In the genomic region with DNA sequence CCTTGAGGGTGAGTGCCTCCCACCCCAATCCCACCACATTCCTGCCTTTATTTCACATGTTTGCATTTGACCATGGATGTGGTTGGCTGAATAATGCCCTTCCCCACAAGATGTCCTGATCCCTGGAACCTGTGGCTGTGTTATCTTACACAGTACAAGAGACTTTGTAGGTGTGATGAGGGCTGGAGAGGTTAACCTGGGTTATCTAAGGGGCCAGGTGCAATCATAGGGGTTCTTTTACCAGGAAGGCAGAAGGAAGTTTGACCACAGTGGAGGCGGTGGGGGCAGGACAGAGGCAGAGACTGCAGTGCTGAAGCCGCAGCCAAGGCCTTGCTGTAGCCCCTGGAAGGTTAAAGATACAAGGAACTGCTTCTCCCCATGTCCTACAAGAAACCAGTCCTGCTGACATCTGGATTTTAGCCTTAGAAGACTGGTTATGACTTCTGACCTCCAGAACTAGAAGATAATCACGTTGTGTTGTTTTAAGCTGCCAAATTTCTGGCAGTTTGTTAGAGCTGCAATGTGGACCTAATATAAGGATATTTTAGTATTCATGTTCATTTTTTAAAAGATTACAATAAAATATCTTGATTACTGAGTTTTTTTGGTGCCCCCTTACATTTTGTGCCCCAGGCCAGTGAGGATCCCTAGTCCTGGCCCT, we compare ENCODE assay signal across 26 cellular contexts.
DNase-seq lines count a peak whose midpoint lies in the region; ATAC-seq, FAIRE-seq and TF ChIP-seq lines count a peak whose summit lies in the region.
"Had no signal": no experiment of that assay in that cellular context is flagged by ENCODE, and none has a peak within 500 bp of the region (broad histone marks: within the 10 kb centered on the region; RNA-seq: fewer than 3 reads in every experiment).

No MANE protein-coding gene starts in this region.

- no peaks in the 10 kb centered on the region for H3K36me3 Mint-ChIP-seq in activated CD4-positive, alpha-beta memory T cell treated with anti-CD3 and anti-CD28 coated beads for 36 hours
- H3K36me3 Mint-ChIP-seq in activated CD4-positive, alpha-beta memory T cell treated with anti-CD3 and anti-CD28 coated beads, Interleukin-2, amount 10 ng/mL, durations not matched to agents 7 days and 5 days (ENCODE audit: low read depth), result no peaks in the 10 kb centered on the region
- H3K36me3 Mint-ChIP-seq: brain, IgD-negative memory B cell had no signal

- FAIRE-seq in K562 (lab: Jason Lieb, UNC) (peak; percentile 92), H54 (lab: Jason Lieb, UNC) (no peak)
- FAIRE-seq: GM12878, GM19239 had no signal

- peak; percentile 1 for DNase-seq in activated CD4-positive, alpha-beta memory T cell treated with anti-CD3 and anti-CD28 coated beads for 36 hours
- DNase-seq in activated CD4-positive, alpha-beta memory T cell treated with anti-CD3 and anti-CD28 coated beads, Interleukin-2, amount 10 ng/mL, durations not matched to agents 7 days and 5 days, result no peak
- DNase-seq in KBM-7 (peak; percentile 71), K562 (ENCODE audit: extremely low read depth in 1 of 4, low spot score in 3 of 4) (peak; percentile 80 to 96 (median 83)), H54 (ENCODE audit: insufficient read length, low spot score) (no peak), HT-29 (ENCODE audit: low spot score) (no peak), DMS 273 treated with DMSO at 0.1 percent for 48 hours (lab: John Stamatoyannopoulos, UW) (no peak)
- DNase-seq: activated CD4-positive, CD25-positive, alpha-beta regulatory T cell treated with anti-CD3 and anti-CD28 coated beads, Interleukin-2, amount 50 U/mL, for 72 hours; AML-193; DMS79 treated with DMSO at 0.1 percent for 48 hours; effector memory CD8-positive, alpha-beta T cell; esophagus squamous epithelium; gastrocnemius medialis; hypothalamus; NCI-H526 treated with DMSO at 0.1 percent for 48 hours; stimulated activated CD4-positive, alpha-beta T cell treated with anti-CD3 and anti-CD28 coated beads, Interleukin-2, amount 100 ng/mL, for 48 hours had no signal

- peak overlapping the region; percentile 82 to 92 for H3K9ac ChIP-seq in K562 (ENCODE audit: insufficient read depth in 1 of 2, low read depth in 2 of 2, low read length in 2 of 2)
- H3K9ac ChIP-seq in parathyroid adenoma, result no peak overlapping the region

- H3K9me3 ChIP-seq in K562 (replicated peaks; ENCODE audit: control insufficient read depth, insufficient read depth, low read depth, low read length) (peaks cover 3% of the 10 kb centered on the region), parathyroid adenoma (ENCODE audit: control insufficient read depth, low read length) (no peaks in the 10 kb centered on the region)
- H3K9me3 ChIP-seq: esophagus squamous epithelium, gastrocnemius medialis had no signal

- H3K4me2 ChIP-seq in K562 (ENCODE audit: insufficient read depth, low read length) (peak overlapping the region; percentile 76), parathyroid adenoma (ENCODE audit: low read length) (no peak overlapping the region)

- peak; percentile 48 for ATAC-seq in K562
- ATAC-seq: effector memory CD8-positive, alpha-beta T cell; gastrocnemius medialis; GM12878 had no signal

- H3K27ac ChIP-seq in K562 (ENCODE audit: extremely low read depth, low read depth, low read length) (peak overlapping the region; percentile 100), parathyroid adenoma (peak overlapping the region; percentile 61)
- H3K27ac ChIP-seq: esophagus squamous epithelium, gastrocnemius medialis, HL-60, SK-N-MC, tibial nerve had no signal

- H2AFZ ChIP-seq in K562 (ENCODE audit: low read depth, low read length) (no peak overlapping the region), parathyroid adenoma (peak overlapping the region; percentile 41)

- CTCF ChIA-PET in activated CD4-positive, alpha-beta memory T cell treated with anti-CD3 and anti-CD28 coated beads for 36 hours (lab: Charles Lee), result no interaction called here
- CTCF ChIA-PET in activated CD4-positive, alpha-beta memory T cell treated with anti-CD3 and anti-CD28 coated beads, Interleukin-2, amount 10 ng/mL, durations not matched to agents 7 days and 5 days (lab: Charles Lee), result no interaction called here
- CTCF ChIA-PET in K562 (lab: Yijun Ruan, JAX; ENCODE audit: low intra/inter-chr PET ratio), result no interaction called here

- peaks cover 69% of the 10 kb centered on the region for H3K79me2 ChIP-seq in K562 (ENCODE audit: control insufficient read depth, insufficient read depth, low read length)
- peaks cover 2% of the 10 kb centered on the region for H3K79me2 ChIP-seq in parathyroid adenoma

- H3K36me3 ChIP-seq in K562 (ENCODE audit: control insufficient read depth, insufficient read depth, low read length) (peaks cover 29% of the 10 kb centered on the region), parathyroid adenoma (ENCODE audit: control insufficient read depth, insufficient read depth, low read length) (no peaks in the 10 kb centered on the region)
- H3K36me3 ChIP-seq: esophagus squamous epithelium, gastrocnemius medialis, tibial nerve had no signal

- H3K4me1 ChIP-seq in K562 (replicated peaks in 1 of 2; ENCODE audit: control insufficient read depth in 2 of 2, insufficient read depth in 2 of 2, low read length in 2 of 2) (peaks cover 70 to 80% of the 10 kb centered on the region in 2 experiments), parathyroid adenoma (peaks cover 69% of the 10 kb centered on the region)

- H3K9me1 ChIP-seq in K562 (ENCODE audit: control insufficient read depth, insufficient read depth, low read length), result no peaks in the 10 kb centered on the region

- no peaks in the 10 kb centered on the region for H3K27me3 Mint-ChIP-seq in activated CD4-positive, alpha-beta memory T cell treated with anti-CD3 and anti-CD28 coated beads for 36 hours
- H3K27me3 Mint-ChIP-seq in activated CD4-positive, alpha-beta memory T cell treated with anti-CD3 and anti-CD28 coated beads, Interleukin-2, amount 10 ng/mL, durations not matched to agents 7 days and 5 days, result no peaks in the 10 kb centered on the region
- H3K27me3 Mint-ChIP-seq: effector memory CD8-positive, alpha-beta T cell; IgD-negative memory B cell; stimulated activated naive CD8-positive, alpha-beta T cell treated with anti-CD3 and anti-CD28 coated beads, Interleukin-15, Interleukin-2, amounts not matched to agents 100 ng/mL and 50 ng/mL, for 24 hours had no signal

- no peak overlapping the region for H3K4me3 Mint-ChIP-seq in activated CD4-positive, alpha-beta memory T cell treated with anti-CD3 and anti-CD28 coated beads for 36 hours
- H3K4me3 Mint-ChIP-seq in activated CD4-positive, alpha-beta memory T cell treated with anti-CD3 and anti-CD28 coated beads, Interleukin-2, amount 10 ng/mL, durations not matched to agents 7 days and 5 days, result no peak overlapping the region
- H3K4me3 Mint-ChIP-seq: brain; effector memory CD8-positive, alpha-beta T cell; IgD-negative memory B cell; stimulated activated naive CD8-positive, alpha-beta T cell treated with anti-CD3 and anti-CD28 coated beads, Interleukin-15, Interleukin-2, amounts not matched to agents 100 ng/mL and 50 ng/mL, for 24 hours; T-helper 2 cell treated with Interferon-gamma antibody and Interleukin-4, amounts not matched to agents 5 μg/mL and 100 μg/mL, for 36 hours had no signal

- TF ChIP-seq POLR2A in K562 (conservative IDR thresholded peaks at IDR 0.05), result no peak
- TF ChIP-seq POLR2A in H54 (IDR thresholded peaks at IDR 0.05; ENCODE audit: low read depth, low read length), result no peak

- TF ChIP-seq RAD21 in K562 (CRISPR knock-in tag; conservative IDR thresholded peaks at IDR 0.05 in 1 of 2, IDR thresholded peaks at IDR 0.05 in 1 of 2), result peak in 1 of 2 experiments; percentile 39; a peak in 2 of 4 replicates

- peak; percentile 97 for TF ChIP-seq EP300 in K562 (IDR thresholded peaks at IDR 0.05; ENCODE audit: low read length)

- no peak overlapping the region for H3K4me3 ChIP-seq in K562
- H3K4me3 ChIP-seq in parathyroid adenoma (ENCODE audit: low read depth, low read length), result no peak overlapping the region
- H3K4me3 ChIP-seq: esophagus squamous epithelium, gastrocnemius medialis, GM12878, SK-N-MC, tibial nerve had no signal

- H3K9me3 Mint-ChIP-seq in activated CD4-positive, alpha-beta memory T cell treated with anti-CD3 and anti-CD28 coated beads for 36 hours, result no peaks in the 10 kb centered on the region
- H3K9me3 Mint-ChIP-seq in activated CD4-positive, alpha-beta memory T cell treated with anti-CD3 and anti-CD28 coated beads, Interleukin-2, amount 10 ng/mL, durations not matched to agents 7 days and 5 days, result no peaks in the 10 kb centered on the region
- H3K9me3 Mint-ChIP-seq: effector memory CD8-positive, alpha-beta T cell; IgD-negative memory B cell; stimulated activated naive CD8-positive, alpha-beta T cell treated with anti-CD3 and anti-CD28 coated beads, Interleukin-15, Interleukin-2, amounts not matched to agents 100 ng/mL and 50 ng/mL, for 24 hours; T-helper 2 cell treated with Interferon-gamma antibody and Interleukin-4, amounts not matched to agents 5 μg/mL and 100 μg/mL, for 36 hours had no signal

- TF ChIP-seq CTCF in K562 (IDR thresholded peaks at IDR 0.05 in 2 of 3, conservative IDR thresholded peaks at IDR 0.05 in 1 of 3; ENCODE audit: insufficient read depth in 2 of 3, low read depth in 1 of 3, low read length in 3 of 3), result no peak
- TF ChIP-seq CTCF in parathyroid adenoma (IDR thresholded peaks at IDR 0.05), result no peak

- H3K27me3 ChIP-seq in K562 (ENCODE audit: control insufficient read depth in 2 of 2, insufficient read depth in 2 of 2, low read length in 2 of 2) (no peaks in the 10 kb centered on the region; a peak in 1 of 5 replicates), parathyroid adenoma (ENCODE audit: control insufficient read depth, insufficient read depth, low read length) (no peaks in the 10 kb centered on the region)
- H3K27me3 ChIP-seq: gastrocnemius medialis had no signal

- WGBS in K562 (ENCODE audit: insufficient coverage, low coverage, missing lambda C conversion rate), result 0% methylated on average over 3 of the region's 3 CpGs

- no peaks in the 10 kb centered on the region for H4K20me1 ChIP-seq in K562 (replicated peaks; ENCODE audit: control insufficient read depth, insufficient read depth, low read length)

- TSS peak; percentile 88 for BruUV-seq in K562 (replicated peaks; lab: Mats Ljungman, UMichigan)

- intact Hi-C loops in activated CD4-positive, alpha-beta memory T cell treated with anti-CD3 and anti-CD28 coated beads for 36 hours (cut with micrococcal nuclease), result no loop called here
- intact Hi-C loops in K562 (cut with micrococcal nuclease), result loop anchor here (2.0 kb wide), 1 partner anchor 39 kb away; no protein-coding TSS in a partner anchor

- no peak overlapping the region for H3K27ac Mint-ChIP-seq in activated CD4-positive, alpha-beta memory T cell treated with anti-CD3 and anti-CD28 coated beads for 36 hours
- no peak overlapping the region for H3K27ac Mint-ChIP-seq in activated CD4-positive, alpha-beta memory T cell treated with anti-CD3 and anti-CD28 coated beads, Interleukin-2, amount 10 ng/mL, durations not matched to agents 7 days and 5 days
- H3K27ac Mint-ChIP-seq: effector memory CD8-positive, alpha-beta T cell; IgD-negative memory B cell; stimulated activated naive CD8-positive, alpha-beta T cell treated with anti-CD3 and anti-CD28 coated beads, Interleukin-15, Interleukin-2, amounts not matched to agents 100 ng/mL and 50 ng/mL, for 24 hours; T-helper 2 cell treated with Interferon-gamma antibody and Interleukin-4, amounts not matched to agents 5 μg/mL and 100 μg/mL, for 36 hours had no signal

- POLR2A ChIA-PET in activated CD4-positive, alpha-beta memory T cell treated with anti-CD3 and anti-CD28 coated beads for 36 hours (lab: Charles Lee), result no interaction called here
- POLR2A ChIA-PET in activated CD4-positive, alpha-beta memory T cell treated with anti-CD3 and anti-CD28 coated beads, Interleukin-2, amount 10 ng/mL, durations not matched to agents 7 days and 5 days (lab: Charles Lee), result no interaction called here
- POLR2A ChIA-PET in K562 (lab: Yijun Ruan, JAX), result interaction anchor here (0.9 to 3.5 kb wide), 6 partner anchors 9 to 25 kb away, joined by 3 to 10 read pairs (median 4); no protein-coding TSS in a partner anchor

- in situ Hi-C loops in KBM-7 (cut with MboI; ENCODE audit: low pct_unique_long_range_greater_than_20kb, low sequenced_read_pairs), result no loop called here
- in situ Hi-C loops in K562 (cut with MboI), result no loop called here

- H3K4me1 Mint-ChIP-seq in activated CD4-positive, alpha-beta memory T cell treated with anti-CD3 and anti-CD28 coated beads for 36 hours (ENCODE audit: low read depth), result no peaks in the 10 kb centered on the region
- H3K4me1 Mint-ChIP-seq in activated CD4-positive, alpha-beta memory T cell treated with anti-CD3 and anti-CD28 coated beads, Interleukin-2, amount 10 ng/mL, durations not matched to agents 7 days and 5 days, result peaks cover 2% of the 10 kb centered on the region
- H3K4me1 Mint-ChIP-seq: IgD-negative memory B cell had no signal

Comparison
In these comparisons a context has a peak if more than half of its experiments do, and no peak if none do; other contexts are left out.
1. DNase-seq: peak in activated CD4-positive, alpha-beta memory T cell treated with anti-CD3 and anti-CD28 coated beads for 36 hours (single experiment), KBM-7 (single experiment) and K562 (4 of 4); none in activated CD4-positive, alpha-beta memory T cell treated with anti-CD3 and anti-CD28 coated beads, Interleukin-2, amount 10 ng/mL, durations not matched to agents 7 days and 5 days (single experiment), H54 (single experiment), HT-29 (single experiment) and DMS 273 treated with DMSO at 0.1 percent for 48 hours (single experiment).